In the genomic region with DNA sequence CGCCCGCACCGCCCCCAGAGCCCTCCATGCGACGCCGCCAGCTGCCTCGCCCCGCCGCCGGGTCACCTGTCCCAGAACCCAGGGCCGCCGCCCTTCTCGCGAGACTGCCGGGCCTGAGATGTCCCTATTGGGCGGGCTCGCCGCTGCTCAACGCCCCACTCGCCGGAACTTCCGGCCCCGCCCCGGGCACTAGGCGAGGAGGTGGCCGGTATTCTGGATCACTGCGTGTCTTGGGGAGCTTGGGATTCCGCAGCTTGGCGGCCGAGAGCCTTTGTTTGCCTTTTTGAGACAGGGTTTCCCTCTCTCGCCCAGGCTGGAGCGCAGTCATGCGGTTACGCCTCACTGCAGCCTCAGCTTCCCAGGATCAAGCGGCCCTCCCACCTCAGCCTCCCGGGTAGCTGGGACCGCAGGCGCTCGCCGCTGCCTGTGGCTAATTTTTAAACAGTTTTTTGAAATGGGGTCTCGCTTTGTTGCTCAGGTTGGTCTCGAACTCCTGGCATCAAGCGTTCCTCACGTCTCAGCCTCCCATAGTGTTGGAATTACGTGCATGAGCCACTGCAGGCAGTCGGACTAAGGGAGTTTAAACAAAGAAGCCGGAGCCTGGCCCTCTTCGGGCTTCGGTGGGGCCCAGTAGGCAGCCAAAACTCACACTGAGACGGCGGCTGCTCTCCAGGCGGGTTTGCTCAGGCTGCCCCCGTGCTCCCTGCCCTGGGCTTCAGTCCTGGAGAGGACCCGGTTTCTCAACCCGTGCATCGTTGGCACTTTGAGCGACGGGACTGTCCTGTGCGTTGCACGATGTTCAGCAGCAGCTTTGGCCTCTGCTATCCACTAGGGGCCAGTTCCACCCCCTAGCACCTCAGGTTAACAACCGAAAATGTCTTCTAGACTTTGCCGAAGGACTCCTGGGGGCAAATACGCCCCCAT, we compare ENCODE assay signal across 1 cellular context.
TF ChIP-seq lines count a peak whose summit lies in the region.

A gene (minus strand): TSS at position 43 of the 924 bp plus-strand sequence. CDS start 15 bp downstream, at position 28.

TF ChIP-seq in H1, 55 proteins besides CTCF, POLR2A, EP300 and RAD21:
- TF ChIP-seq POU5F1 (IDR thresholded peaks at IDR 0.05; ENCODE audit: low read depth, low read length): no peak
- no peak for TF ChIP-seq NANOG (IDR thresholded peaks at IDR 0.05; ENCODE audit: insufficient read depth, low read depth, low read length, poor library complexity, severe bottlenecking)
- peak; percentile 93 for TF ChIP-seq POLR2AphosphoS5 (IDR thresholded peaks at IDR 0.05; ENCODE audit: low read depth, low read length)
- TF ChIP-seq SRF (IDR thresholded peaks at IDR 0.05; ENCODE audit: low read depth, low read length): no peak
- no peak for TF ChIP-seq ASH2L (IDR thresholded peaks at IDR 0.05; ENCODE audit: low read length)
- TF ChIP-seq GTF2F1 (IDR thresholded peaks at IDR 0.05; ENCODE audit: borderline replicate concordance, low read depth, low read length): peak; percentile 60
- peak; percentile 93 for TF ChIP-seq TBP (IDR thresholded peaks at IDR 0.05; ENCODE audit: low read depth, low read length)
- TF ChIP-seq TAF7 (optimal IDR thresholded peaks at IDR 0.05; ENCODE audit: borderline replicate concordance, low read depth, low read length): no peak
- TF ChIP-seq CEBPB (IDR thresholded peaks at IDR 0.05; ENCODE audit: low read depth, low read length): no peak
- peak; percentile 88 for TF ChIP-seq PHF8 (conservative IDR thresholded peaks at IDR 0.05; ENCODE audit: low read depth, low read length)
- TF ChIP-seq SP2 (IDR thresholded peaks at IDR 0.05; ENCODE audit: low read length): peak; percentile 35; the same call in 1 of the 2 replicates
- TF ChIP-seq EGR1 (IDR thresholded peaks at IDR 0.05; ENCODE audit: borderline replicate concordance, low read depth, low read length): no peak
- TF ChIP-seq CBX5 (IDR thresholded peaks at IDR 0.05; ENCODE audit: low read depth, low read length): no peak
- TF ChIP-seq SP4 (IDR thresholded peaks at IDR 0.05; ENCODE audit: low read length): peak; percentile 50; the same call in 1 of the 2 replicates
- TF ChIP-seq ZNF274 (IDR thresholded peaks at IDR 0.05; ENCODE audit: borderline replicate concordance, extremely low read depth, low read length): no peak
- TF ChIP-seq HDAC6 (IDR thresholded peaks at IDR 0.05; ENCODE audit: low read depth, low read length): no peak
- no peak for TF ChIP-seq FOSL1 (IDR thresholded peaks at IDR 0.05; ENCODE audit: insufficient read depth, low read depth, low read length)
- TF ChIP-seq NRF1 (IDR thresholded peaks at IDR 0.05; ENCODE audit: low read depth, low read length): no peak
- TF ChIP-seq KDM5A (IDR thresholded peaks at IDR 0.05; ENCODE audit: low read length): no peak
- no peak for TF ChIP-seq KDM1A (IDR thresholded peaks at IDR 0.05; ENCODE audit: borderline replicate concordance, low read length)
- peak; percentile 36; the same call in 1 of the 2 replicates for TF ChIP-seq TEAD4 (IDR thresholded peaks at IDR 0.05; ENCODE audit: low read depth, low read length)
- no peak for TF ChIP-seq CREB1 (IDR thresholded peaks at IDR 0.05)
- TF ChIP-seq, protein P1, sequence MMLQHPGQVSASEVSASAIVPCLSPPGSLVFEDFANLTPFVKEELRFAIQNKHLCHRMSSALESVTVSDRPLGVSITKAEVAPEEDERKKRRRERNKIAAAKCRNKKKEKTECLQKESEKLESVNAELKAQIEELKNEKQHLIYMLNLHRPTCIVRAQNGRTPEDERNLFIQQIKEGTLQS (IDR thresholded peaks at IDR 0.05; ENCODE audit: insufficient read depth, low read depth, low read length): 0 out of 2 replicates have a peak, but pooled peaks have one; percentile 9
- TF ChIP-seq CHD2 (IDR thresholded peaks at IDR 0.05; ENCODE audit: low read length): peak; percentile 99
- TF ChIP-seq GABPA (IDR thresholded peaks at IDR 0.05; ENCODE audit: borderline replicate concordance, insufficient read depth, low read length): peak; percentile 92; the same call in 1 of the 2 replicates
- TF ChIP-seq TCF12 (IDR thresholded peaks at IDR 0.05; ENCODE audit: low read depth, low read length): no peak
- TF ChIP-seq MAFK (IDR thresholded peaks at IDR 0.05; ENCODE audit: low read depth, low read length): no peak
- TF ChIP-seq SUZ12 (IDR thresholded peaks at IDR 0.05; ENCODE audit: low read length): no peak
- TF ChIP-seq, protein P2, sequence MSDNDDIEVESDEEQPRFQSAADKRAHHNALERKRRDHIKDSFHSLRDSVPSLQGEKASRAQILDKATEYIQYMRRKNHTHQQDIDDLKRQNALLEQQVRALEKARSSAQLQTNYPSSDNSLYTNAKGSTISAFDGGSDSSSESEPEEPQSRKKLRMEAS (IDR thresholded peaks at IDR 0.05): peak; percentile 39; the same call in 1 of the 2 replicates
- TF ChIP-seq BRCA1 (IDR thresholded peaks at IDR 0.05; ENCODE audit: low read depth, low read length): peak; percentile 96
- no peak for TF ChIP-seq HDAC2 (IDR thresholded peaks at IDR 0.05; ENCODE audit: borderline replicate concordance in 1 of 2, low read depth in 2 of 2, low read length in 2 of 2)
- no peak for TF ChIP-seq CBX8 (IDR thresholded peaks at IDR 0.05; ENCODE audit: borderline replicate concordance, low read depth, low read length)
- no peak for TF ChIP-seq SIX5 (IDR thresholded peaks at IDR 0.05; ENCODE audit: low read depth, low read length)
- TF ChIP-seq, protein P3, sequence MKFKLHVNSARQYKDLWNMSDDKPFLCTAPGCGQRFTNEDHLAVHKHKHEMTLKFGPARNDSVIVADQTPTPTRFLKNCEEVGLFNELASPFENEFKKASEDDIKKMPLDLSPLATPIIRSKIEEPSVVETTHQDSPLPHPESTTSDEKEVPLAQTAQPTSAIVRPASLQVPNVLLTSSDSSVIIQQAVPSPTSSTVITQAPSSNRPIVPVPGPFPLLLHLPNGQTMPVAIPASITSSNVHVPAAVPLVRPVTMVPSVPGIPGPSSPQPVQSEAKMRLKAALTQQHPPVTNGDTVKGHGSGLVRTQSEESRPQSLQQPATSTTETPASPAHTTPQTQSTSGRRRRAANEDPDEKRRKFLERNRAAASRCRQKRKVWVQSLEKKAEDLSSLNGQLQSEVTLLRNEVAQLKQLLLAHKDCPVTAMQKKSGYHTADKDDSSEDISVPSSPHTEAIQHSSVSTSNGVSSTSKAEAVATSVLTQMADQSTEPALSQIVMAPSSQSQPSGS (IDR thresholded peaks at IDR 0.05; ENCODE audit: low read length): no peak
- peak; percentile 68 for TF ChIP-seq KDM4A (IDR thresholded peaks at IDR 0.05; ENCODE audit: low read depth, low read length, severe bottlenecking)
- no peak for TF ChIP-seq JUN (IDR thresholded peaks at IDR 0.05; ENCODE audit: low read depth, low read length)
- no peak for TF ChIP-seq JUND (IDR thresholded peaks at IDR 0.05; ENCODE audit: low read length)
- TF ChIP-seq, protein P4, sequence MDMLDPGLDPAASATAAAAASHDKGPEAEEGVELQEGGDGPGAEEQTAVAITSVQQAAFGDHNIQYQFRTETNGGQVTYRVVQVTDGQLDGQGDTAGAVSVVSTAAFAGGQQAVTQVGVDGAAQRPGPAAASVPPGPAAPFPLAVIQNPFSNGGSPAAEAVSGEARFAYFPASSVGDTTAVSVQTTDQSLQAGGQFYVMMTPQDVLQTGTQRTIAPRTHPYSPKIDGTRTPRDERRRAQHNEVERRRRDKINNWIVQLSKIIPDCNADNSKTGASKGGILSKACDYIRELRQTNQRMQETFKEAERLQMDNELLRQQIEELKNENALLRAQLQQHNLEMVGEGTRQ (IDR thresholded peaks at IDR 0.05; ENCODE audit: low read length): peak; percentile 50; the same call in 1 of the 2 replicates
- no peak for TF ChIP-seq BACH1 (IDR thresholded peaks at IDR 0.05; ENCODE audit: low read length)
- TF ChIP-seq, protein P5, sequence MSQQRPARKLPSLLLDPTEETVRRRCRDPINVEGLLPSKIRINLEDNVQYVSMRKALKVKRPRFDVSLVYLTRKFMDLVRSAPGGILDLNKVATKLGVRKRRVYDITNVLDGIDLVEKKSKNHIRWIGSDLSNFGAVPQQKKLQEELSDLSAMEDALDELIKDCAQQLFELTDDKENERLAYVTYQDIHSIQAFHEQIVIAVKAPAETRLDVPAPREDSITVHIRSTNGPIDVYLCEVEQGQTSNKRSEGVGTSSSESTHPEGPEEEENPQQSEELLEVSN (IDR thresholded peaks at IDR 0.05): peak; percentile 30
- TF ChIP-seq SP1 (IDR thresholded peaks at IDR 0.05; ENCODE audit: low read depth, low read length): peak; percentile 78
- TF ChIP-seq, protein P6, sequence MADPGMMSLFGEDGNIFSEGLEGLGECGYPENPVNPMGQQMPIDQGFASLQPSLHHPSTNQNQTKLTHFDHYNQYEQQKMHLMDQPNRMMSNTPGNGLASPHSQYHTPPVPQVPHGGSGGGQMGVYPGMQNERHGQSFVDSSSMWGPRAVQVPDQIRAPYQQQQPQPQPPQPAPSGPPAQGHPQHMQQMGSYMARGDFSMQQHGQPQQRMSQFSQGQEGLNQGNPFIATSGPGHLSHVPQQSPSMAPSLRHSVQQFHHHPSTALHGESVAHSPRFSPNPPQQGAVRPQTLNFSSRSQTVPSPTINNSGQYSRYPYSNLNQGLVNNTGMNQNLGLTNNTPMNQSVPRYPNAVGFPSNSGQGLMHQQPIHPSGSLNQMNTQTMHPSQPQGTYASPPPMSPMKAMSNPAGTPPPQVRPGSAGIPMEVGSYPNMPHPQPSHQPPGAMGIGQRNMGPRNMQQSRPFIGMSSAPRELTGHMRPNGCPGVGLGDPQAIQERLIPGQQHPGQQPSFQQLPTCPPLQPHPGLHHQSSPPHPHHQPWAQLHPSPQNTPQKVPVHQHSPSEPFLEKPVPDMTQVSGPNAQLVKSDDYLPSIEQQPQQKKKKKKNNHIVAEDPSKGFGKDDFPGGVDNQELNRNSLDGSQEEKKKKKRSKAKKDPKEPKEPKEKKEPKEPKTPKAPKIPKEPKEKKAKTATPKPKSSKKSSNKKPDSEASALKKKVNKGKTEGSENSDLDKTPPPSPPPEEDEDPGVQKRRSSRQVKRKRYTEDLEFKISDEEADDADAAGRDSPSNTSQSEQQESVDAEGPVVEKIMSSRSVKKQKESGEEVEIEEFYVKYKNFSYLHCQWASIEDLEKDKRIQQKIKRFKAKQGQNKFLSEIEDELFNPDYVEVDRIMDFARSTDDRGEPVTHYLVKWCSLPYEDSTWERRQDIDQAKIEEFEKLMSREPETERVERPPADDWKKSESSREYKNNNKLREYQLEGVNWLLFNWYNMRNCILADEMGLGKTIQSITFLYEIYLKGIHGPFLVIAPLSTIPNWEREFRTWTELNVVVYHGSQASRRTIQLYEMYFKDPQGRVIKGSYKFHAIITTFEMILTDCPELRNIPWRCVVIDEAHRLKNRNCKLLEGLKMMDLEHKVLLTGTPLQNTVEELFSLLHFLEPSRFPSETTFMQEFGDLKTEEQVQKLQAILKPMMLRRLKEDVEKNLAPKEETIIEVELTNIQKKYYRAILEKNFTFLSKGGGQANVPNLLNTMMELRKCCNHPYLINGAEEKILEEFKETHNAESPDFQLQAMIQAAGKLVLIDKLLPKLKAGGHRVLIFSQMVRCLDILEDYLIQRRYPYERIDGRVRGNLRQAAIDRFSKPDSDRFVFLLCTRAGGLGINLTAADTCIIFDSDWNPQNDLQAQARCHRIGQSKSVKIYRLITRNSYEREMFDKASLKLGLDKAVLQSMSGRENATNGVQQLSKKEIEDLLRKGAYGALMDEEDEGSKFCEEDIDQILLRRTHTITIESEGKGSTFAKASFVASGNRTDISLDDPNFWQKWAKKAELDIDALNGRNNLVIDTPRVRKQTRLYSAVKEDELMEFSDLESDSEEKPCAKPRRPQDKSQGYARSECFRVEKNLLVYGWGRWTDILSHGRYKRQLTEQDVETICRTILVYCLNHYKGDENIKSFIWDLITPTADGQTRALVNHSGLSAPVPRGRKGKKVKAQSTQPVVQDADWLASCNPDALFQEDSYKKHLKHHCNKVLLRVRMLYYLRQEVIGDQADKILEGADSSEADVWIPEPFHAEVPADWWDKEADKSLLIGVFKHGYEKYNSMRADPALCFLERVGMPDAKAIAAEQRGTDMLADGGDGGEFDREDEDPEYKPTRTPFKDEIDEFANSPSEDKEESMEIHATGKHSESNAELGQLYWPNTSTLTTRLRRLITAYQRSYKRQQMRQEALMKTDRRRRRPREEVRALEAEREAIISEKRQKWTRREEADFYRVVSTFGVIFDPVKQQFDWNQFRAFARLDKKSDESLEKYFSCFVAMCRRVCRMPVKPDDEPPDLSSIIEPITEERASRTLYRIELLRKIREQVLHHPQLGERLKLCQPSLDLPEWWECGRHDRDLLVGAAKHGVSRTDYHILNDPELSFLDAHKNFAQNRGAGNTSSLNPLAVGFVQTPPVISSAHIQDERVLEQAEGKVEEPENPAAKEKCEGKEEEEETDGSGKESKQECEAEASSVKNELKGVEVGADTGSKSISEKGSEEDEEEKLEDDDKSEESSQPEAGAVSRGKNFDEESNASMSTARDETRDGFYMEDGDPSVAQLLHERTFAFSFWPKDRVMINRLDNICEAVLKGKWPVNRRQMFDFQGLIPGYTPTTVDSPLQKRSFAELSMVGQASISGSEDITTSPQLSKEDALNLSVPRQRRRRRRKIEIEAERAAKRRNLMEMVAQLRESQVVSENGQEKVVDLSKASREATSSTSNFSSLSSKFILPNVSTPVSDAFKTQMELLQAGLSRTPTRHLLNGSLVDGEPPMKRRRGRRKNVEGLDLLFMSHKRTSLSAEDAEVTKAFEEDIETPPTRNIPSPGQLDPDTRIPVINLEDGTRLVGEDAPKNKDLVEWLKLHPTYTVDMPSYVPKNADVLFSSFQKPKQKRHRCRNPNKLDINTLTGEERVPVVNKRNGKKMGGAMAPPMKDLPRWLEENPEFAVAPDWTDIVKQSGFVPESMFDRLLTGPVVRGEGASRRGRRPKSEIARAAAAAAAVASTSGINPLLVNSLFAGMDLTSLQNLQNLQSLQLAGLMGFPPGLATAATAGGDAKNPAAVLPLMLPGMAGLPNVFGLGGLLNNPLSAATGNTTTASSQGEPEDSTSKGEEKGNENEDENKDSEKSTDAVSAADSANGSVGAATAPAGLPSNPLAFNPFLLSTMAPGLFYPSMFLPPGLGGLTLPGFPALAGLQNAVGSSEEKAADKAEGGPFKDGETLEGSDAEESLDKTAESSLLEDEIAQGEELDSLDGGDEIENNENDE (IDR thresholded peaks at IDR 0.05; ENCODE audit: insufficient replicate concordance, low read length): no peak
- TF ChIP-seq TAF1 (IDR thresholded peaks at IDR 0.05; ENCODE audit: low read depth, low read length): peak; percentile 96
